In genomic region chr19:53468628-53469027, GRCh38 we compare ENCODE assay signal across 8 cellular contexts. TPM values are rescaled to one million over a fixed set of nuclear protein-coding genes. Genes with fewer than 3 reads are reported as not detected.
DNase-seq lines count a peak whose midpoint lies in the region; ATAC-seq and TF ChIP-seq lines count a peak whose summit lies in the region.
"Not testable (repeated sequence)": the region's sequence is repeated elsewhere in the genome, so short reads cannot be mapped to it uniquely, and the experiment has no call there.

No MANE protein-coding gene starts in this region.

- not testable (repeated sequence) for H2BK120ac ChIP-seq in mesendoderm (ENCODE audit: low read depth, low read length)

- H3K4me3 Mint-ChIP-seq in activated CD4-positive, alpha-beta memory T cell treated with anti-CD3 and anti-CD28 coated beads for 36 hours = peak overlapping the region; percentile 88
- H3K4me3 Mint-ChIP-seq in brain = peak overlapping the region; percentile 96 to 99 (median 98)

- POLR2A ChIA-PET in OCI-LY7 (lab: Charles Lee); activated CD4-positive, alpha-beta memory T cell treated with anti-CD3 and anti-CD28 coated beads for 36 hours (lab: Charles Lee): not testable (repeated sequence)

- intact Hi-C loops in OCI-LY7 (cut with micrococcal nuclease; ENCODE audit: unreplicated experiment); activated CD4-positive, alpha-beta memory T cell treated with anti-CD3 and anti-CD28 coated beads for 36 hours (cut with micrococcal nuclease); upper lobe of right lung (cut with DNase I): not testable (repeated sequence)
- intact Hi-C loops in psoas muscle (cut with DNase I) = loop anchor here in 1 of 2 donors (5.0 to 10.0 kb wide), 4 partner anchors 36 to 1171 kb away; partner anchors contain the start of genes ZNF480, ZNF761 and ZNF765

- peak overlapping the region; percentile 99 for H3K4ac ChIP-seq in mesendoderm (ENCODE audit: low read depth, low read length)

- H4K5ac ChIP-seq in mesendoderm (ENCODE audit: low read length) = not testable (repeated sequence)

- TSS peak; percentile 62 for BruUV-seq in OCI-LY7 (replicated peaks; lab: Mats Ljungman, UMichigan)

- not testable (repeated sequence) for H3K27me3 Mint-ChIP-seq in activated CD4-positive, alpha-beta memory T cell treated with anti-CD3 and anti-CD28 coated beads for 36 hours
- peaks cover 15% of the 10 kb centered on the region for H3K27me3 Mint-ChIP-seq in brain

- H3K9me3 Mint-ChIP-seq in activated CD4-positive, alpha-beta memory T cell treated with anti-CD3 and anti-CD28 coated beads for 36 hours = peaks cover 22% of the 10 kb centered on the region
- not testable (repeated sequence) for H3K9me3 Mint-ChIP-seq in brain

- not testable (repeated sequence) for DNase-seq in GM06990 (ENCODE audit: extremely low read depth, insufficient read length); OCI-LY7 (ENCODE audit: low spot score); activated CD4-positive, alpha-beta memory T cell treated with anti-CD3 and anti-CD28 coated beads for 36 hours; fibroblast of villous mesenchyme (ENCODE audit: low read depth); psoas muscle; upper lobe of right lung
- peak; percentile 72 for DNase-seq in mesendoderm

- H3K4me1 Mint-ChIP-seq in activated CD4-positive, alpha-beta memory T cell treated with anti-CD3 and anti-CD28 coated beads for 36 hours (ENCODE audit: low read depth) = peaks cover 21% of the 10 kb centered on the region
- peaks cover 45% of the 10 kb centered on the region for H3K4me1 Mint-ChIP-seq in brain

- peaks cover 51% of the 10 kb centered on the region for H3K36me3 Mint-ChIP-seq in activated CD4-positive, alpha-beta memory T cell treated with anti-CD3 and anti-CD28 coated beads for 36 hours
- H3K36me3 Mint-ChIP-seq in brain = peaks cover 18% of the 10 kb centered on the region

- H3K36me3 ChIP-seq in GM06990 (ENCODE audit: control insufficient read depth, insufficient read depth, low read length); mesendoderm (ENCODE audit: control insufficient read depth, insufficient read depth, low read length); psoas muscle (ENCODE audit: insufficient read depth in 1 of 2, low read depth in 1 of 2); upper lobe of right lung: not testable (repeated sequence)
- H3K36me3 ChIP-seq in OCI-LY7 (ENCODE audit: insufficient read depth, low read length) = peaks cover 17% of the 10 kb centered on the region

- H3K79me2 ChIP-seq in OCI-LY7 (ENCODE audit: insufficient read depth, low read depth, low read length); mesendoderm (ENCODE audit: control insufficient read depth, insufficient read depth, low read length): not testable (repeated sequence)

- CTCF ChIA-PET in OCI-LY7 (lab: Charles Lee; ENCODE audit: unreplicated experiment); activated CD4-positive, alpha-beta memory T cell treated with anti-CD3 and anti-CD28 coated beads for 36 hours (lab: Charles Lee): not testable (repeated sequence)

- not testable (repeated sequence) for H2BK15ac ChIP-seq in mesendoderm (replicated peaks; ENCODE audit: low read depth)

- peak overlapping the region; percentile 88 for H3K9ac ChIP-seq in mesendoderm (ENCODE audit: low read length)

- not testable (repeated sequence) for H2AFZ ChIP-seq in OCI-LY7 (ENCODE audit: low read length)

- not testable (repeated sequence) for H3K9me2 ChIP-seq in OCI-LY7 (ENCODE audit: insufficient read depth, low read length)

- H3K4me2 ChIP-seq in OCI-LY7 (ENCODE audit: low read length) = peak overlapping the region; percentile 81
- peak overlapping the region; percentile 42 for H3K4me2 ChIP-seq in mesendoderm (ENCODE audit: low read length)

- not testable (repeated sequence) for H3K79me1 ChIP-seq in mesendoderm (ENCODE audit: low read length)

- peak overlapping the region; percentile 88 for H3K56ac ChIP-seq in mesendoderm (ENCODE audit: low read length)

- peak overlapping the region; percentile 81 for H3K4me3 ChIP-seq in GM06990 (replicated peaks; ENCODE audit: low read depth, low read length)
- peak overlapping the region; percentile 72 for H3K4me3 ChIP-seq in OCI-LY7 (ENCODE audit: low read depth, low read length, poor library complexity, severe bottlenecking)
- peak overlapping the region; percentile 89 for H3K4me3 ChIP-seq in fibroblast of villous mesenchyme (ENCODE audit: low read depth, low read length)
- H3K4me3 ChIP-seq in mesendoderm (ENCODE audit: low read length) = peak overlapping the region; percentile 34
- peak overlapping the region; percentile 82 for H3K4me3 ChIP-seq in psoas muscle
- peak overlapping the region; percentile 76 for H3K4me3 ChIP-seq in upper lobe of right lung

- H4K8ac ChIP-seq in mesendoderm (ENCODE audit: low read depth, low read length) = not testable (repeated sequence)

- not testable (repeated sequence) for H2AK5ac ChIP-seq in mesendoderm (ENCODE audit: low read length)

- not testable (repeated sequence) for H3K27me3 ChIP-seq in GM06990 (replicated peaks; ENCODE audit: control insufficient read depth, insufficient read depth, low read length); mesendoderm (ENCODE audit: insufficient read depth, low read length, poor library complexity); upper lobe of right lung
- peaks cover 0 to 20% (median 6%) of the 10 kb centered on the region in 3 donors for H3K27me3 ChIP-seq in psoas muscle (ENCODE audit: insufficient read depth in 3 of 3, low read length in 2 of 3)

- not testable (repeated sequence) for TF ChIP-seq CTCF in GM06990 (IDR thresholded peaks at IDR 0.05; ENCODE audit: insufficient read depth, low read length, poor library complexity, severe bottlenecking); OCI-LY7 (conservative IDR thresholded peaks at IDR 0.05; ENCODE audit: low read length); brain (conservative IDR thresholded peaks at IDR 0.05); fibroblast of villous mesenchyme (IDR thresholded peaks at IDR 0.05; ENCODE audit: insufficient read depth, low read depth, low read length); psoas muscle (IDR thresholded peaks at IDR 0.05); upper lobe of right lung (IDR thresholded peaks at IDR 0.05)

- H3K4me1 ChIP-seq in OCI-LY7 (ENCODE audit: insufficient read depth, low read length, poor library complexity, severe bottlenecking); mesendoderm (ENCODE audit: control insufficient read depth, low read depth, low read length); psoas muscle; upper lobe of right lung: not testable (repeated sequence)

- H3K18ac ChIP-seq in mesendoderm (ENCODE audit: low read length) = not testable (repeated sequence)

- H3K9me3 ChIP-seq in OCI-LY7 (ENCODE audit: low read length); psoas muscle; upper lobe of right lung: not testable (repeated sequence)

- H3K27ac Mint-ChIP-seq in activated CD4-positive, alpha-beta memory T cell treated with anti-CD3 and anti-CD28 coated beads for 36 hours = not testable (repeated sequence)
- peak overlapping the region; percentile 22 to 98 (median 72) for H3K27ac Mint-ChIP-seq in brain

- not testable (repeated sequence) for H3K27ac ChIP-seq in OCI-LY7 (ENCODE audit: low read depth, low read length, poor library complexity, severe bottlenecking); psoas muscle; upper lobe of right lung
- peak overlapping the region; percentile 95 for H3K27ac ChIP-seq in mesendoderm (ENCODE audit: low read depth, low read length)

- no CpG with 5 or more reads among the region's 8 CpGs for WGBS in mesendoderm (ENCODE audit: extremely low coverage, insufficient coverage, low lambda C conversion rate)
- WGBS in psoas muscle, 3 donors = 28 to 39% (median 38%) methylated on average over 8 of the region's 8 CpGs

- H4K20me1 ChIP-seq in OCI-LY7 (ENCODE audit: insufficient read depth, low read length) = not testable (repeated sequence)

- H3K23ac ChIP-seq in mesendoderm (ENCODE audit: low read length) = not testable (repeated sequence)

- not testable (repeated sequence) for H2BK5ac ChIP-seq in mesendoderm (ENCODE audit: low read length)

- not testable (repeated sequence) for ATAC-seq in psoas muscle, upper lobe of right lung

RNA-seq across cellular contexts. Expression of gene ZNF813, which starts 1.1 kb away (rescaled TPM):
- 5.9 TPM in 2 replicates for total RNA-seq in OCI-LY7 (2014; rRNA removed; shearing (Covaris generic))
- total RNA-seq in OCI-LY7 (2022) = 6.6 and 6.7 TPM in 2 replicates
- 1 to 10 TPM; 4.6 to 5.5 TPM for total RNA-seq in activated CD4-positive, alpha-beta memory T cell treated with anti-CD3 and anti-CD28 coated beads for 36 hours
- 0.53 TPM for polyA plus RNA-seq in brain (ENCODE audit: insufficient read depth, low read depth, low replicate concordance)
- total RNA-seq in fibroblast of villous mesenchyme = 1.9 and 3.0 TPM in 2 replicates
- polyA plus RNA-seq in mesendoderm (2013, experiment 1 of 2) = 5.8 TPM
- polyA plus RNA-seq in mesendoderm (2013, experiment 2 of 2) = 5.7 TPM
- 1 to 10 TPM in 2 of 4 donors, under 1 TPM in 2; 0.42 to 1.7 (median 0.95) TPM for total RNA-seq in psoas muscle
- polyA plus RNA-seq in psoas muscle = 1 to 10 TPM in 1 of 3 donors, under 1 TPM in 2; 0.31 to 1.1 (median 0.99) TPM
- 4.6 TPM for total RNA-seq in upper lobe of right lung

RNA-seq across cellular contexts. Expression of gene ZNF761, which starts 36.8 kb away (rescaled TPM):
- total RNA-seq in OCI-LY7 (2014; rRNA removed; shearing (Covaris generic)) = 11.0 and 14.0 TPM in 2 replicates
- total RNA-seq in OCI-LY7 (2022) (16.0 and 17.5 TPM in 2 replicates), fibroblast of villous mesenchyme (8.7 and 13.8 TPM in 2 replicates), psoas muscle (1 to 10 TPM; 1.5 to 4.4 (median 3.6) TPM), upper lobe of right lung (12.1 TPM)
- total RNA-seq in activated CD4-positive, alpha-beta memory T cell treated with anti-CD3 and anti-CD28 coated beads for 36 hours = 10 to 100 TPM; 10.6 to 11.3 TPM
- polyA plus RNA-seq in brain (ENCODE audit: insufficient read depth, low read depth, low replicate concordance) (2.8 TPM), psoas muscle (1 to 10 TPM; 1.5 to 6.4 (median 3.2) TPM)
- polyA plus RNA-seq in mesendoderm (2013, experiment 1 of 2) = 15.1 TPM
- polyA plus RNA-seq in mesendoderm (2013, experiment 2 of 2) = 14.8 TPM

Comparison
In these comparisons a context has a peak if more than half of its experiments do, and no peak if none do; other contexts are left out.
1. H3K4me3 ChIP-seq: peak in every context shown above with its lines; median percentile 89 in fibroblast of villous mesenchyme; 82 in psoas muscle; 81 in GM06990; 76 in upper lobe of right lung; 72 in OCI-LY7; 34 in mesendoderm.